2 cellular contexts compared by ENCODE assay signal in the genomic region with DNA sequence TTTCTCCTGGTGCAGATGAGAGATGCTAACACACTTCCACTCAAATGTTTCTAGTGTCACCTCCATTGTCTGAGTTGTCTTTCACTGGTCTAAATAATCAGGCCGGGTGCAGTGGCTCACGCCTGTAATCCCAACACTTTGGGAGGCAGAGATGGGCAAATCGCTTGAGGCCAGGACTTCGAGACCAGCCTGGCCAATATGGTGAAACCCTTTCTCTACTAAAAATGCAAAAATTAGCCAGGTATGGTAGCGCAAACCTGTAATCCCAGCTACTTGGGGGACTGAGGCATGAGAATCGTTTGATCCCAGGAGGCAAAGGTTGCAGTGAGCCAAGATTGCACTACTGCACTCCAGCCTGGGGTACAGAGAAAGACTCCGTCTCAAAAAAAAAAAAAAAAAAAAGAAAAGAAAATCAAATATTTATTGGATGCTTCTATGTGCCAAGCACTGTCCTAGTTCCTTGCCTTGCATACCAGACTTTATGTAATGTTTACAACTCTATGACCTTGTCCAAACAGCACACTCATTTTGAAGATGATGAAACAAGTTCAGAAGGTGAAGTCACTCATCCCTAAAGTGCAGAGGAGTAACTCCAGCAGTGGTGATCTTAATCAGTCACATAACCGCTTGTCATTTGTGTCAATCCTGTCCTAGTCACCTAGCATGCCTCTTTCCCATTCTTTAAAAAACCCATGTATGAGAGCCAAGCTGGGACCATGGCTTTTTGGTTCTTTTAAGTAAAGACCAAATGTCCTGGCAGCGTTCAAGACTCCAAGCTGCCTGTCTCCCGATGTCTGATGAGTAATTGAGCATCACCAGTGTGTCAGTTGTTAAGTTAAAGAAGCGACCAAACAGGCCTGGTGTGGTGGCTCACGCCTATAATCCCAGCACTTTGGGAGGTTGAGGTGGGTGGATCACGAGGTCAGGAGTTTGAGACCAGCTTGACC.
A peak's percentile ranks its signal among the peaks of the same experiment; 100 is the strongest.
TF ChIP-seq lines count a peak whose summit lies in the region.
"Not testable (repeated sequence)": the region's sequence is repeated elsewhere in the genome, so short reads cannot be mapped to it uniquely, and the experiment has no call there.

No MANE protein-coding gene starts in this region.

TF ChIP-seq in A549, 52 proteins besides CTCF, POLR2A, EP300 and RAD21:
- TF ChIP-seq FOSL2 (IDR thresholded peaks at IDR 0.05) (peak; percentile 93), FOSL2 (CRISPR knock-in tag; IDR thresholded peaks at IDR 0.05) (peak; percentile 96), GATA3 (IDR thresholded peaks at IDR 0.05; ENCODE audit: borderline replicate concordance) (peak; percentile 98), JUN (IDR thresholded peaks at IDR 0.05) (peak; percentile 80 to 99), HEYL (CRISPR knock-in tag; IDR thresholded peaks at IDR 0.05) (peak; percentile 72; the same call in 1 of the 2 replicates), CEBPB (IDR thresholded peaks at IDR 0.05) (peak; percentile 97 to 98), JUNB (IDR thresholded peaks at IDR 0.05) (peak; percentile 98), RARB (CRISPR knock-in tag; IDR thresholded peaks at IDR 0.05) (peak; percentile 91; the same call in 1 of the 2 replicates), ESRRA (IDR thresholded peaks at IDR 0.05; ENCODE audit: borderline replicate concordance, low read length) (peak; percentile 82; the same call in 1 of the 2 replicates), SMC3 (IDR thresholded peaks at IDR 0.05) (peak; percentile 46; the same call in 2 of the 3 replicates), ZSCAN20 (CRISPR knock-in tag; IDR thresholded peaks at IDR 0.05) (peak; percentile 12; the same call in 1 of the 2 replicates)
- TF ChIP-seq, protein P1, sequence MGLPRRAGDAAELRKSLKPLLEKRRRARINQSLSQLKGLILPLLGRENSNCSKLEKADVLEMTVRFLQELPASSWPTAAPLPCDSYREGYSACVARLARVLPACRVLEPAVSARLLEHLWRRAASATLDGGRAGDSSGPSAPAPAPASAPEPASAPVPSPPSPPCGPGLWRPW (IDR thresholded peaks at IDR 0.05) = peak; percentile 93
- TF ChIP-seq, protein P2, sequence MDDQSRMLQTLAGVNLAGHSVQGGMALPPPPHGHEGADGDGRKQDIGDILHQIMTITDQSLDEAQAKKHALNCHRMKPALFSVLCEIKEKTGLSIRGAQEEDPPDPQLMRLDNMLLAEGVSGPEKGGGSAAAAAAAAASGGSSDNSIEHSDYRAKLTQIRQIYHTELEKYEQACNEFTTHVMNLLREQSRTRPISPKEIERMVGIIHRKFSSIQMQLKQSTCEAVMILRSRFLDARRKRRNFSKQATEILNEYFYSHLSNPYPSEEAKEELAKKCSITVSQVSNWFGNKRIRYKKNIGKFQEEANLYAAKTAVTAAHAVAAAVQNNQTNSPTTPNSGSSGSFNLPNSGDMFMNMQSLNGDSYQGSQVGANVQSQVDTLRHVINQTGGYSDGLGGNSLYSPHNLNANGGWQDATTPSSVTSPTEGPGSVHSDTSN (IDR thresholded peaks at IDR 0.05) = peak; percentile 15; the same call in 1 of the 2 replicates
- TF ChIP-seq, protein P3, sequence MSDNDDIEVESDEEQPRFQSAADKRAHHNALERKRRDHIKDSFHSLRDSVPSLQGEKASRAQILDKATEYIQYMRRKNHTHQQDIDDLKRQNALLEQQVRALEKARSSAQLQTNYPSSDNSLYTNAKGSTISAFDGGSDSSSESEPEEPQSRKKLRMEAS (IDR thresholded peaks at IDR 0.05) = peak; percentile 74
- TF ChIP-seq, protein P4, sequence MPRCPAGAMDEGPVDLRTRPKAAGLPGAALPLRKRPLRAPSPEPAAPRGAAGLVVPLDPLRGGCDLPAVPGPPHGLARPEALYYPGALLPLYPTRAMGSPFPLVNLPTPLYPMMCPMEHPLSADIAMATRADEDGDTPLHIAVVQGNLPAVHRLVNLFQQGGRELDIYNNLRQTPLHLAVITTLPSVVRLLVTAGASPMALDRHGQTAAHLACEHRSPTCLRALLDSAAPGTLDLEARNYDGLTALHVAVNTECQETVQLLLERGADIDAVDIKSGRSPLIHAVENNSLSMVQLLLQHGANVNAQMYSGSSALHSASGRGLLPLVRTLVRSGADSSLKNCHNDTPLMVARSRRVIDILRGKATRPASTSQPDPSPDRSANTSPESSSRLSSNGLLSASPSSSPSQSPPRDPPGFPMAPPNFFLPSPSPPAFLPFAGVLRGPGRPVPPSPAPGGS (IDR thresholded peaks at IDR 0.05) = peak; percentile 97

TF ChIP-seq in K562, 482 proteins besides CTCF, POLR2A, EP300 and RAD21 (continues in another document):
- TF ChIP-seq EP400 (IDR thresholded peaks at IDR 0.05) (peak; percentile 85), MAZ (CRISPR knock-in tag; conservative IDR thresholded peaks at IDR 0.05 in 1 of 2, IDR thresholded peaks at IDR 0.05 in 1 of 2) (peak in 1 of 2 experiments; percentile 35; a peak in 1 of 4 replicates), MAFG (tag; conservative IDR thresholded peaks at IDR 0.05) (peak; percentile 52; the same call in 1 of the 2 replicates), CREM (IDR thresholded peaks at IDR 0.05; ENCODE audit: low read depth) (peak; percentile 86), SMAD4 (CRISPR knock-in tag; conservative IDR thresholded peaks at IDR 0.05) (peak; percentile 54), NCOA1 (IDR thresholded peaks at IDR 0.05; ENCODE audit: low read depth) (peak; percentile 58; the same call in 1 of the 2 replicates), TRIM24 (IDR thresholded peaks at IDR 0.05) (peak; percentile 79 to 88), PTRF (tag; IDR thresholded peaks at IDR 0.05) (peak; percentile 7; the same call in 1 of the 2 replicates), SOX6 (IDR thresholded peaks at IDR 0.05) (peak; percentile 80), PPARD (CRISPR knock-in tag; IDR thresholded peaks at IDR 0.05) (peak; percentile 10; the same call in 1 of the 2 replicates), ARID1B (IDR thresholded peaks at IDR 0.05) (peak; percentile 80), MTF1 (CRISPR knock-in tag; IDR thresholded peaks at IDR 0.05; ENCODE audit: borderline replicate concordance) (peak; percentile 67; the same call in 1 of the 2 replicates), CEBPB (tag; IDR thresholded peaks at IDR 0.05) (peak; percentile 91), FOXJ2 (tag; IDR thresholded peaks at IDR 0.05) (peak; percentile 85; the same call in 1 of the 2 replicates), JUN (IDR thresholded peaks at IDR 0.05; ENCODE audit: borderline replicate concordance, low read depth, low read length) (peak; percentile 89), NFE2 (IDR thresholded peaks at IDR 0.05; ENCODE audit: low read depth) (peak; percentile 83), TCF3 (CRISPR knock-in tag; IDR thresholded peaks at IDR 0.05) (peak; percentile 54), DMBX1 (CRISPR knock-in tag; IDR thresholded peaks at IDR 0.05; ENCODE audit: borderline replicate concordance) (peak; percentile 86), NR2C2 (tag; IDR thresholded peaks at IDR 0.05) (peak; percentile 89), RCOR1 (IDR thresholded peaks at IDR 0.05; ENCODE audit: borderline replicate concordance in 1 of 2, low read depth in 2 of 2, low read length in 2 of 2) (peak in 1 of 2 experiments; percentile 82; a peak in 1 of 4 replicates), ZNF584 (CRISPR knock-in tag; IDR thresholded peaks at IDR 0.05; ENCODE audit: low read depth) (peak; percentile 11; the same call in 1 of the 2 replicates), PTTG1 (tag; IDR thresholded peaks at IDR 0.05; ENCODE audit: low read depth) (peak; percentile 71; the same call in 1 of the 2 replicates), C11orf30 (IDR thresholded peaks at IDR 0.05; ENCODE audit: low read depth) (peak; percentile 78)
- TF ChIP-seq, protein P5, sequence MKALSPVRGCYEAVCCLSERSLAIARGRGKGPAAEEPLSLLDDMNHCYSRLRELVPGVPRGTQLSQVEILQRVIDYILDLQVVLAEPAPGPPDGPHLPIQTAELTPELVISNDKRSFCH (CRISPR knock-in tag; IDR thresholded peaks at IDR 0.05) = not testable (repeated sequence)
- TF ChIP-seq, protein P5 (tag; IDR thresholded peaks at IDR 0.05) = peak; percentile 28; the same call in 1 of the 2 replicates
- TF ChIP-seq, protein P6, sequence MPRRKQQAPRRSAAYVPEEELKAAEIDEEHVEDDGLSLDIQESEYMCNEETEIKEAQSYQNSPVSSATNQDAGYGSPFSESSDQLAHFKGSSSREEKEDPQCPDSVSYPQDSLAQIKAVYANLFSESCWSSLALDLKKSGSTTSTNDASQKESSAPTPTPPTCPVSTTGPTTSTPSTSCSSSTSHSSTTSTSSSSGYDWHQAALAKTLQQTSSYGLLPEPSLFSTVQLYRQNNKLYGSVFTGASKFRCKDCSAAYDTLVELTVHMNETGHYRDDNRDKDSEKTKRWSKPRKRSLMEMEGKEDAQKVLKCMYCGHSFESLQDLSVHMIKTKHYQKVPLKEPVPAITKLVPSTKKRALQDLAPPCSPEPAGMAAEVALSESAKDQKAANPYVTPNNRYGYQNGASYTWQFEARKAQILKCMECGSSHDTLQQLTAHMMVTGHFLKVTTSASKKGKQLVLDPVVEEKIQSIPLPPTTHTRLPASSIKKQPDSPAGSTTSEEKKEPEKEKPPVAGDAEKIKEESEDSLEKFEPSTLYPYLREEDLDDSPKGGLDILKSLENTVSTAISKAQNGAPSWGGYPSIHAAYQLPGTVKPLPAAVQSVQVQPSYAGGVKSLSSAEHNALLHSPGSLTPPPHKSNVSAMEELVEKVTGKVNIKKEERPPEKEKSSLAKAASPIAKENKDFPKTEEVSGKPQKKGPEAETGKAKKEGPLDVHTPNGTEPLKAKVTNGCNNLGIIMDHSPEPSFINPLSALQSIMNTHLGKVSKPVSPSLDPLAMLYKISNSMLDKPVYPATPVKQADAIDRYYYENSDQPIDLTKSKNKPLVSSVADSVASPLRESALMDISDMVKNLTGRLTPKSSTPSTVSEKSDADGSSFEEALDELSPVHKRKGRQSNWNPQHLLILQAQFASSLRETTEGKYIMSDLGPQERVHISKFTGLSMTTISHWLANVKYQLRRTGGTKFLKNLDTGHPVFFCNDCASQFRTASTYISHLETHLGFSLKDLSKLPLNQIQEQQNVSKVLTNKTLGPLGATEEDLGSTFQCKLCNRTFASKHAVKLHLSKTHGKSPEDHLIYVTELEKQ (CRISPR knock-in tag; IDR thresholded peaks at IDR 0.05) = peak; percentile 41; the same call in 1 of the 2 replicates
- TF ChIP-seq JUN (CRISPR knock-in tag; IDR thresholded peaks at IDR 0.05; ENCODE audit: borderline replicate concordance); NR2C2 (CRISPR knock-in tag; IDR thresholded peaks at IDR 0.05): not testable (repeated sequence)
- TF ChIP-seq, protein P7, sequence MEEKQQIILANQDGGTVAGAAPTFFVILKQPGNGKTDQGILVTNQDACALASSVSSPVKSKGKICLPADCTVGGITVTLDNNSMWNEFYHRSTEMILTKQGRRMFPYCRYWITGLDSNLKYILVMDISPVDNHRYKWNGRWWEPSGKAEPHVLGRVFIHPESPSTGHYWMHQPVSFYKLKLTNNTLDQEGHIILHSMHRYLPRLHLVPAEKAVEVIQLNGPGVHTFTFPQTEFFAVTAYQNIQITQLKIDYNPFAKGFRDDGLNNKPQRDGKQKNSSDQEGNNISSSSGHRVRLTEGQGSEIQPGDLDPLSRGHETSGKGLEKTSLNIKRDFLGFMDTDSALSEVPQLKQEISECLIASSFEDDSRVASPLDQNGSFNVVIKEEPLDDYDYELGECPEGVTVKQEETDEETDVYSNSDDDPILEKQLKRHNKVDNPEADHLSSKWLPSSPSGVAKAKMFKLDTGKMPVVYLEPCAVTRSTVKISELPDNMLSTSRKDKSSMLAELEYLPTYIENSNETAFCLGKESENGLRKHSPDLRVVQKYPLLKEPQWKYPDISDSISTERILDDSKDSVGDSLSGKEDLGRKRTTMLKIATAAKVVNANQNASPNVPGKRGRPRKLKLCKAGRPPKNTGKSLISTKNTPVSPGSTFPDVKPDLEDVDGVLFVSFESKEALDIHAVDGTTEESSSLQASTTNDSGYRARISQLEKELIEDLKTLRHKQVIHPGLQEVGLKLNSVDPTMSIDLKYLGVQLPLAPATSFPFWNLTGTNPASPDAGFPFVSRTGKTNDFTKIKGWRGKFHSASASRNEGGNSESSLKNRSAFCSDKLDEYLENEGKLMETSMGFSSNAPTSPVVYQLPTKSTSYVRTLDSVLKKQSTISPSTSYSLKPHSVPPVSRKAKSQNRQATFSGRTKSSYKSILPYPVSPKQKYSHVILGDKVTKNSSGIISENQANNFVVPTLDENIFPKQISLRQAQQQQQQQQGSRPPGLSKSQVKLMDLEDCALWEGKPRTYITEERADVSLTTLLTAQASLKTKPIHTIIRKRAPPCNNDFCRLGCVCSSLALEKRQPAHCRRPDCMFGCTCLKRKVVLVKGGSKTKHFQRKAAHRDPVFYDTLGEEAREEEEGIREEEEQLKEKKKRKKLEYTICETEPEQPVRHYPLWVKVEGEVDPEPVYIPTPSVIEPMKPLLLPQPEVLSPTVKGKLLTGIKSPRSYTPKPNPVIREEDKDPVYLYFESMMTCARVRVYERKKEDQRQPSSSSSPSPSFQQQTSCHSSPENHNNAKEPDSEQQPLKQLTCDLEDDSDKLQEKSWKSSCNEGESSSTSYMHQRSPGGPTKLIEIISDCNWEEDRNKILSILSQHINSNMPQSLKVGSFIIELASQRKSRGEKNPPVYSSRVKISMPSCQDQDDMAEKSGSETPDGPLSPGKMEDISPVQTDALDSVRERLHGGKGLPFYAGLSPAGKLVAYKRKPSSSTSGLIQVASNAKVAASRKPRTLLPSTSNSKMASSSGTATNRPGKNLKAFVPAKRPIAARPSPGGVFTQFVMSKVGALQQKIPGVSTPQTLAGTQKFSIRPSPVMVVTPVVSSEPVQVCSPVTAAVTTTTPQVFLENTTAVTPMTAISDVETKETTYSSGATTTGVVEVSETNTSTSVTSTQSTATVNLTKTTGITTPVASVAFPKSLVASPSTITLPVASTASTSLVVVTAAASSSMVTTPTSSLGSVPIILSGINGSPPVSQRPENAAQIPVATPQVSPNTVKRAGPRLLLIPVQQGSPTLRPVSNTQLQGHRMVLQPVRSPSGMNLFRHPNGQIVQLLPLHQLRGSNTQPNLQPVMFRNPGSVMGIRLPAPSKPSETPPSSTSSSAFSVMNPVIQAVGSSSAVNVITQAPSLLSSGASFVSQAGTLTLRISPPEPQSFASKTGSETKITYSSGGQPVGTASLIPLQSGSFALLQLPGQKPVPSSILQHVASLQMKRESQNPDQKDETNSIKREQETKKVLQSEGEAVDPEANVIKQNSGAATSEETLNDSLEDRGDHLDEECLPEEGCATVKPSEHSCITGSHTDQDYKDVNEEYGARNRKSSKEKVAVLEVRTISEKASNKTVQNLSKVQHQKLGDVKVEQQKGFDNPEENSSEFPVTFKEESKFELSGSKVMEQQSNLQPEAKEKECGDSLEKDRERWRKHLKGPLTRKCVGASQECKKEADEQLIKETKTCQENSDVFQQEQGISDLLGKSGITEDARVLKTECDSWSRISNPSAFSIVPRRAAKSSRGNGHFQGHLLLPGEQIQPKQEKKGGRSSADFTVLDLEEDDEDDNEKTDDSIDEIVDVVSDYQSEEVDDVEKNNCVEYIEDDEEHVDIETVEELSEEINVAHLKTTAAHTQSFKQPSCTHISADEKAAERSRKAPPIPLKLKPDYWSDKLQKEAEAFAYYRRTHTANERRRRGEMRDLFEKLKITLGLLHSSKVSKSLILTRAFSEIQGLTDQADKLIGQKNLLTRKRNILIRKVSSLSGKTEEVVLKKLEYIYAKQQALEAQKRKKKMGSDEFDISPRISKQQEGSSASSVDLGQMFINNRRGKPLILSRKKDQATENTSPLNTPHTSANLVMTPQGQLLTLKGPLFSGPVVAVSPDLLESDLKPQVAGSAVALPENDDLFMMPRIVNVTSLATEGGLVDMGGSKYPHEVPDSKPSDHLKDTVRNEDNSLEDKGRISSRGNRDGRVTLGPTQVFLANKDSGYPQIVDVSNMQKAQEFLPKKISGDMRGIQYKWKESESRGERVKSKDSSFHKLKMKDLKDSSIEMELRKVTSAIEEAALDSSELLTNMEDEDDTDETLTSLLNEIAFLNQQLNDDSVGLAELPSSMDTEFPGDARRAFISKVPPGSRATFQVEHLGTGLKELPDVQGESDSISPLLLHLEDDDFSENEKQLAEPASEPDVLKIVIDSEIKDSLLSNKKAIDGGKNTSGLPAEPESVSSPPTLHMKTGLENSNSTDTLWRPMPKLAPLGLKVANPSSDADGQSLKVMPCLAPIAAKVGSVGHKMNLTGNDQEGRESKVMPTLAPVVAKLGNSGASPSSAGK (IDR thresholded peaks at IDR 0.05) = peak; percentile 64
